Comparison of ENCODE assay signal across 18 cellular contexts in the genomic region with DNA sequence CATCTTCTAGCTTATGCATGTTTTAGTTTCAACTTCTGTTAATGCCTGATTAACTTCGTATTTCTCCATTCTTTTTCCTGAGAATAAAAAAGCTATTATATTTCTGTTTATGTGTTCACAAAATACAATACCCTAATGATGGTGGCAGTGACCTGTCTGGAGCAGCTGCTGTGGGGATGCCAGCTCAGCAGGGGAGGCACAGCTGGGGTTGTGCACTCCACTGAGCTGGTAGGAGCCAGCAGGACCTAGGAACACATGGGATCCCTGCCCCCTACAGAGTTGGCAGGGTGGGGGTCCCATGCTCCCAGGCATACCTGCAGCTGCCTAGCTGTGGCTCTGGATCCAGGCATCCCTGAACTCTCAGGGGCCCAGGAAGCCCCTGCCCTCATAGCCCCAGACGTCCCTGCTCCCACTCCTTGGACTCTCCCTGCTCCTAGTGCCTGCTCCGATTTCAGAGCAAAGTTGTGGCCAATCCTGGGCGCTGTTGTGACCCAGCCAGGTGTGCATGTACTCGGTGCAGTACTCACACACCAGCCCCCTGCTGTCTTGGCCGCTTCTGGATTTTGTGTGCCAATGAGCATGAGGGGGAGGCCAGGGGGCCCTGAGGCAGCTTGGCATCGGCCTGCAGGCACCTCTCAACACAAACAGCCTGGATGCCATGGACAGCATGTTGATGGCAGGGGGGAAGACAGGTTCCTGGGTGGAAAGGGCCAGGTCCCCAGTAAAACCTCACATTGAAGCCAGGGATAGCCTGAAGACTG.
DNase-seq lines count a peak whose midpoint lies in the region; TF ChIP-seq lines count a peak whose summit lies in the region.
"Had no signal": no experiment of that assay in that cellular context is flagged by ENCODE, and none has a peak within 500 bp of the region (broad histone marks: within the 10 kb centered on the region; RNA-seq: fewer than 3 reads in every experiment).

No MANE protein-coding gene starts in this region.

- H3K4me1 ChIP-seq in ascending aorta, result no peaks in the 10 kb centered on the region
- H3K4me1 ChIP-seq: A549, upper lobe of left lung had no signal

- H3K27ac ChIP-seq in ascending aorta, result no peak overlapping the region
- H3K27ac ChIP-seq: A549, upper lobe of left lung had no signal

- H3K36me3 ChIP-seq in ascending aorta, result no peaks in the 10 kb centered on the region
- H3K36me3 ChIP-seq: upper lobe of left lung had no signal

- intact Hi-C loops in ascending aorta (cut with DNase I), result no loop called here

- no peak overlapping the region for H3K4me3 ChIP-seq in ascending aorta
- H3K4me3 ChIP-seq: A549, upper lobe of left lung had no signal

- no peak for TF ChIP-seq CTCF in ascending aorta (IDR thresholded peaks at IDR 0.05)

- in situ Hi-C loops in KBM-7 (cut with MboI; ENCODE audit: low pct_unique_long_range_greater_than_20kb, low sequenced_read_pairs), result no loop called here

- DNase-seq in NCI-H748 (lab: John Stamatoyannopoulos, UW; ENCODE audit: unreplicated experiment), result peak; percentile 33
- DNase-seq in NCI-H748 treated with DMSO at 0.1 percent for 48 hours (lab: John Stamatoyannopoulos, UW), result no peak
- DNase-seq in NCI-H510A (lab: John Stamatoyannopoulos, UW), result peak; percentile 48
- peak; percentile 14 for DNase-seq in iPS-NIHi11 (ENCODE audit: low spot score)
- no peak for DNase-seq in MV-4-11 (lab: John Stamatoyannopoulos, UW)
- DNase-seq in NCI-H1048 (lab: John Stamatoyannopoulos, UW), result no peak
- no peak for DNase-seq in KBM-7
- no peak for DNase-seq in ascending aorta (ENCODE audit: low spot score in 2 of 2)
- DNase-seq: activated CD4-positive, CD25-positive, alpha-beta regulatory T cell treated with anti-CD3 and anti-CD28 coated beads, Interleukin-2, amount 50 U/mL, for 72 hours; activated naive CD4-positive, alpha-beta T cell treated with Interleukin-2 at 50 U/mL for 16 hours; activated T-cell treated with anti-CD3 and anti-CD28 coated beads, Interleukin-2, amount 50 U/mL, for 24 hours; amygdala; caudate nucleus; NCI-H2029 treated with DMSO at 0.1 percent for 48 hours; nucleus accumbens; stimulated activated CD4-positive, alpha-beta T cell treated with anti-CD3 and anti-CD28 coated beads, Interleukin-4, amount 100 ng/mL, for 24 hours had no signal

- no peaks in the 10 kb centered on the region for H3K9me3 ChIP-seq in ascending aorta
- H3K9me3 ChIP-seq: A549, upper lobe of left lung had no signal

- H3K27me3 ChIP-seq in ascending aorta, result no peaks in the 10 kb centered on the region
- H3K27me3 ChIP-seq: upper lobe of left lung had no signal

Comparison
In these comparisons a context has a peak if more than half of its experiments do, and no peak if none do; other contexts are left out.
1. DNase-seq: peak in NCI-H748 (single experiment), NCI-H510A (single experiment) and iPS-NIHi11 (single experiment); none in NCI-H748 treated with DMSO at 0.1 percent for 48 hours (single experiment), MV-4-11 (single experiment), NCI-H1048 (single experiment), KBM-7 (single experiment) and ascending aorta (0 of 2).